21 cellular contexts compared by ENCODE assay signal in the genomic region with DNA sequence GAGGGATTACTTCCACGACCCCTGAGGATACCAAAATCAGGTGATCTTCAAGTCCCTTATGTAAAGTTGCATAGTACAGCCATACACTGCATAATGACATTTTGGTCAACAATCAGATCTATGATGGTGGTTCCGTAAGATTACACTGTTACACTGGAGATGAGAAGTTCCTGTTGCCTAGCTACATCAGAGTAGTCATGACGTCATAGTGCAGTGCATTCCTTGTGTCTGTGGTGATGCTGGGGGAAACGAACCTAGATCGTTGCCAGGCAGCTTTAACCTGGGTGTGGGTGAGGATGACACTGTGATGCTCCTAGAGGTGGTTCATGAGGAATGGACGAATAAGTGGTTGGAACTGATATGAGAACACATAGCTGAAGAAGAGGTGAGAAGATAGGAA. TPM values are rescaled to one million over a fixed set of nuclear protein-coding genes. Genes with fewer than 3 reads are reported as not detected.
"Had no signal": no experiment of that assay in that cellular context is flagged by ENCODE, and none has a peak within 500 bp of the region (broad histone marks: within the 10 kb centered on the region; RNA-seq: fewer than 3 reads in every experiment).

No MANE protein-coding gene starts in this region.

- H3K4me3 Mint-ChIP-seq: dendritic cell treated with granulocyte-macrophage colony-stimulating factor and Interleukin-4, amounts not matched to agents 40 ng/mL and 50 ng/mL, for 4 days; effector memory CD8-positive, alpha-beta T cell; immature natural killer cell; mesothelial cell of epicardium; natural killer cell; neural progenitor cell; stimulated activated effector memory CD8-positive, alpha-beta T cell treated with anti-CD3 and anti-CD28 coated beads, Interleukin-12 subunit alpha, Interleukin-12 subunit beta, amount 100 ng/mL, for 72 hours had no signal

- H3K27ac Mint-ChIP-seq: dendritic cell treated with granulocyte-macrophage colony-stimulating factor and Interleukin-4, amounts not matched to agents 40 ng/mL and 50 ng/mL, for 4 days; effector memory CD8-positive, alpha-beta T cell; immature natural killer cell; mesothelial cell of epicardium; natural killer cell; neural progenitor cell; stimulated activated effector memory CD8-positive, alpha-beta T cell treated with anti-CD3 and anti-CD28 coated beads, Interleukin-12 subunit alpha, Interleukin-12 subunit beta, amount 100 ng/mL, for 72 hours had no signal

- H3K4me1 Mint-ChIP-seq: neural progenitor cell; stimulated activated effector memory CD8-positive, alpha-beta T cell treated with anti-CD3 and anti-CD28 coated beads, Interleukin-12 subunit alpha, Interleukin-12 subunit beta, amount 100 ng/mL, for 72 hours had no signal

- DNase-seq: effector memory CD8-positive, alpha-beta T cell; erythroblast; foreskin keratinocyte; immature natural killer cell; kidney; mammary epithelial cell; natural killer cell; nucleus accumbens; ovary; right cardiac atrium; stimulated activated CD4-positive, alpha-beta T cell treated with anti-CD3 and anti-CD28 coated beads, Interleukin-4, amount 100 ng/mL, for 1 hour; stimulated activated CD8-positive, alpha-beta memory T cell treated with anti-CD3 and anti-CD28 coated beads, Interleukin-4, amount 100 ng/mL, for 48 hours; stimulated activated naive CD8-positive, alpha-beta T cell treated with anti-CD3 and anti-CD28 coated beads, Interleukin-15, Interleukin-2, amounts not matched to agents 100 U/mL and 50 U/mL, for 24 hours; thyroid gland; upper lobe of left lung; uterus had no signal

- H3K36me3 Mint-ChIP-seq: natural killer cell; stimulated activated effector memory CD8-positive, alpha-beta T cell treated with anti-CD3 and anti-CD28 coated beads, Interleukin-12 subunit alpha, Interleukin-12 subunit beta, amount 100 ng/mL, for 72 hours had no signal

- H3K9me3 Mint-ChIP-seq: effector memory CD8-positive, alpha-beta T cell; mesothelial cell of epicardium; natural killer cell had no signal

- ATAC-seq: effector memory CD8-positive, alpha-beta T cell; foreskin keratinocyte; left lobe of liver; natural killer cell; right cardiac atrium; stimulated activated effector memory CD8-positive, alpha-beta T cell treated with anti-CD3 and anti-CD28 coated beads, Interleukin-12 subunit alpha, Interleukin-12 subunit beta, amount 100 ng/mL, for 72 hours; stimulated activated naive CD8-positive, alpha-beta T cell treated with anti-CD3 and anti-CD28 coated beads, Interleukin-15, Interleukin-2, amounts not matched to agents 100 U/mL and 50 U/mL, for 24 hours had no signal

- H3K27me3 Mint-ChIP-seq: dendritic cell treated with granulocyte-macrophage colony-stimulating factor and Interleukin-4, amounts not matched to agents 40 ng/mL and 50 ng/mL, for 4 days; effector memory CD8-positive, alpha-beta T cell had no signal

RNA-seq across cellular contexts. Expression of a gene that starts 9.1 kb away (rescaled TPM):
- total RNA-seq: left lobe of liver had no signal
